Comparison of ENCODE assay signal across 7 cellular contexts in the genomic region with DNA sequence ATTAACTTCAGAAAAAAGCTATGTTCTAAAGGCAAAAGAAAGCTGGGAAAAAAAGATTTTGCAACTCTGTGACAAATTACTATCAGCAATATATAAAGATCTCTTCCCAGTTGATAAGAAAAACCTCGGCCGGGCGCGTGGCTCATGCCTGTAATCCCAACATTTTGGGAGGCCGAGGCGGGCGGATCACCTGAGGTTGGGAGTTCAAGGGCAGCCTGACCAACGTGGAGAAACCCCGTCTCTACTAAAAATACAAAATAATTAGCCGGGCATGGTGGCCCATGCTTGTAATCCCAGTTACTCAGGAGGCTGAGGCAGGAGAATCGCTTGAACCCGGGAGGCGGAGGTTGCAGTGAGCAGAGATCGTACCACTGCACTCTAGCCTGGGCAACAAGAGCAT. TPM values are rescaled to one million over a fixed set of nuclear protein-coding genes. Genes with fewer than 3 reads are reported as not detected.
DNase-seq lines count a peak whose midpoint lies in the region; ATAC-seq, FAIRE-seq and TF ChIP-seq lines count a peak whose summit lies in the region.
"Not testable (repeated sequence)": the region's sequence is repeated elsewhere in the genome, so short reads cannot be mapped to it uniquely, and the experiment has no call there.

No MANE protein-coding gene starts in this region.

- not testable (repeated sequence) for H3K27me3 ChIP-seq in DND-41 (ENCODE audit: insufficient read depth, low read length, poor library complexity); MM.1S (replicated peaks; ENCODE audit: insufficient read depth, low read length); adipocyte (replicated peaks; ENCODE audit: control insufficient read depth, insufficient read depth, low read length); HepG2 (ENCODE audit: control insufficient read depth in 1 of 2, insufficient read depth in 2 of 2, low read length in 2 of 2); osteoblast (ENCODE audit: insufficient read depth, low read length)

- H3K79me2 ChIP-seq in DND-41 (ENCODE audit: insufficient read depth, low read length) (peaks cover 43% of the 10 kb centered on the region), MM.1S (ENCODE audit: low read length) (peaks cover 44% of the 10 kb centered on the region), HepG2 (ENCODE audit: insufficient read depth, low read length) (peaks cover 40% of the 10 kb centered on the region), osteoblast (ENCODE audit: insufficient read depth, low read length) (peaks cover 38% of the 10 kb centered on the region)

- intact Hi-C loops in activated CD4-positive, alpha-beta T cell treated with anti-CD3 and anti-CD28 coated beads for 36 hours (cut with DNase I, micrococcal nuclease), result loop anchor here (5.0 kb wide), 2 partner anchors 138 to 232 kb away; partner anchors contain the start of gene EIF3D (in 1 of the 2)
- intact Hi-C loops in HepG2 (cut with micrococcal nuclease; ENCODE audit: unreplicated experiment), result not testable (repeated sequence)

- not testable (repeated sequence) for H3K27me3 Mint-ChIP-seq in activated CD4-positive, alpha-beta T cell treated with anti-CD3 and anti-CD28 coated beads for 36 hours

- not testable (repeated sequence) for H3K9me2 ChIP-seq in MM.1S (replicated peaks; ENCODE audit: insufficient read depth, low read length)

- not testable (repeated sequence) for H3K27ac Mint-ChIP-seq in activated CD4-positive, alpha-beta T cell treated with anti-CD3 and anti-CD28 coated beads for 36 hours

- peaks cover 13% of the 10 kb centered on the region; the same call in 1 of the 2 replicates for H3K36me3 ChIP-seq in DND-41 (ENCODE audit: insufficient read depth, low read length)
- not testable (repeated sequence) for H3K36me3 ChIP-seq in MM.1S (replicated peaks; ENCODE audit: insufficient read depth, low read length); adipocyte (ENCODE audit: control insufficient read depth, insufficient read depth, low read length, severe bottlenecking); HepG2 (replicated peaks in 1 of 2; ENCODE audit: control insufficient read depth in 1 of 2, insufficient read depth in 2 of 2, low read length in 2 of 2)
- H3K36me3 ChIP-seq in osteoblast (ENCODE audit: insufficient read depth, low read length), result peaks cover 18% of the 10 kb centered on the region

- not testable (repeated sequence) for TF ChIP-seq POLR2A in HepG2 (IDR thresholded peaks at IDR 0.05; ENCODE audit: insufficient read depth in 1 of 2, low read depth in 2 of 2, low read length in 2 of 2)

- POLR2A ChIA-PET in activated CD4-positive, alpha-beta T cell treated with anti-CD3 and anti-CD28 coated beads for 36 hours (lab: Charles Lee), result interaction anchor here (1.3 to 2.2 kb wide), 2 partner anchors 11 to 46 kb away, joined by 5 to 16 read pairs; no protein-coding TSS in a partner anchor
- POLR2A ChIA-PET in HepG2 (lab: Yijun Ruan, JAX), result interaction anchor here (1.4 to 2.1 kb wide), 4 partner anchors 9 to 37 kb away, joined by 3 to 36 read pairs (median 14); no protein-coding TSS in a partner anchor

- CTCF ChIA-PET in activated CD4-positive, alpha-beta T cell treated with anti-CD3 and anti-CD28 coated beads for 36 hours (lab: Charles Lee), result interaction anchor here (1.1 to 1.7 kb wide), 4 partner anchors 13 to 87 kb away, joined by 3 to 6 read pairs (median 6); no protein-coding TSS in a partner anchor
- CTCF ChIA-PET in HepG2 (lab: Yijun Ruan, JAX; ENCODE audit: low intra/inter-chr PET ratio, low total read pairs), result not testable (repeated sequence)

- TF ChIP-seq RAD21 in HepG2 (CRISPR knock-in tag; IDR thresholded peaks at IDR 0.05), result not testable (repeated sequence)

- FAIRE-seq in HepG2 (lab: Jason Lieb, UNC), result not testable (repeated sequence)

- H3K9ac ChIP-seq in DND-41 (ENCODE audit: low read depth, low read length) (peak overlapping the region; percentile 65), adipocyte (ENCODE audit: low read length) (peak overlapping the region; percentile 91), HepG2 (ENCODE audit: insufficient read depth, low read depth, low read length) (peak overlapping the region; percentile 66; the same call in 1 of the 2 replicates)
- H3K9ac ChIP-seq in MM.1S (ENCODE audit: low read length), result not testable (repeated sequence)

- WGBS in HepG2 (ENCODE audit: low lambda C conversion rate), result 66% methylated on average over 14 of the region's 14 CpGs

- peaks cover 29% of the 10 kb centered on the region for H3F3A ChIP-seq in MM.1S (ENCODE audit: insufficient read depth, low read length)

- not testable (repeated sequence) for H3K9me3 Mint-ChIP-seq in activated CD4-positive, alpha-beta T cell treated with anti-CD3 and anti-CD28 coated beads for 36 hours (ENCODE audit: low read depth)

- peaks cover 24% of the 10 kb centered on the region for H3K36me3 Mint-ChIP-seq in activated CD4-positive, alpha-beta T cell treated with anti-CD3 and anti-CD28 coated beads for 36 hours (ENCODE audit: low read depth)

- in situ Hi-C loops in HepG2 (cut with HindIII; ENCODE audit: extremely low pct_ligation_motif_present, low pct_unique_long_range_greater_than_20kb), result not testable (repeated sequence)

- H4K20me1 ChIP-seq in DND-41 (ENCODE audit: insufficient read depth, low read length) (peaks cover 29% of the 10 kb centered on the region), HepG2 (ENCODE audit: insufficient read depth, low read length) (peaks cover 17% of the 10 kb centered on the region), osteoblast (ENCODE audit: insufficient read depth, low read length) (peaks cover 30% of the 10 kb centered on the region)
- H4K20me1 ChIP-seq in MM.1S (ENCODE audit: insufficient read depth, low read length), result not testable (repeated sequence)

- peak overlapping the region; percentile 78 for H3K4me3 Mint-ChIP-seq in activated CD4-positive, alpha-beta T cell treated with anti-CD3 and anti-CD28 coated beads for 36 hours

- H3K4me3 ChIP-seq in DND-41 (ENCODE audit: low read depth in 1 of 2, low read length in 2 of 2) (peak overlapping the region; percentile 29 to 59; a peak in 3 of 4 replicates), MM.1S (ENCODE audit: low read length) (peak overlapping the region; percentile 76), HepG2 (replicated peaks in 1 of 3; ENCODE audit: insufficient read depth in 1 of 3, low read depth in 2 of 3, low read length in 3 of 3) (peak overlapping the region in 1 of 3 experiments; percentile 76; a peak in 2 of 6 replicates), osteoblast (ENCODE audit: insufficient read depth, low read length) (peak overlapping the region; percentile 64)
- not testable (repeated sequence) for H3K4me3 ChIP-seq in adipocyte (ENCODE audit: low read length)

- H3K4me1 Mint-ChIP-seq in activated CD4-positive, alpha-beta T cell treated with anti-CD3 and anti-CD28 coated beads for 36 hours, result peaks cover 20% of the 10 kb centered on the region

- H3K27ac ChIP-seq in DND-41 (ENCODE audit: low read length), result peak overlapping the region; percentile 73; the same call in 1 of the 2 replicates
- H3K27ac ChIP-seq in MM.1S (ENCODE audit: low read length); HepG2 (ENCODE audit: extremely low read length, insufficient read depth, low read length): not testable (repeated sequence)
- peak overlapping the region; percentile 95 for H3K27ac ChIP-seq in epithelial cell of prostate
- H3K27ac ChIP-seq in osteoblast (ENCODE audit: low read depth, low read length), result peak overlapping the region; percentile 72

- TF ChIP-seq CTCF in DND-41 (IDR thresholded peaks at IDR 0.05; ENCODE audit: borderline replicate concordance, extremely low read depth, low read length, poor library complexity, severe bottlenecking); MM.1S (IDR thresholded peaks at IDR 0.05; ENCODE audit: low read length); HepG2 (CRISPR knock-in tag; IDR thresholded peaks at IDR 0.05); osteoblast (IDR thresholded peaks at IDR 0.05; ENCODE audit: extremely low read depth, low read depth, low read length): not testable (repeated sequence)

- not testable (repeated sequence) for BruUV-seq in HepG2 (replicated peaks; lab: Mats Ljungman, UMichigan)

- H2AFZ ChIP-seq in DND-41 (ENCODE audit: low read depth, low read length); HepG2 (ENCODE audit: low read length); osteoblast (ENCODE audit: low read length): not testable (repeated sequence)
- H2AFZ ChIP-seq in MM.1S (ENCODE audit: low read length), result peak overlapping the region; percentile 89; the same call in 1 of the 2 replicates

- TF ChIP-seq EP300 in HepG2 (IDR thresholded peaks at IDR 0.05; ENCODE audit: low read depth in 2 of 2, low read length in 2 of 2); HepG2 (CRISPR knock-in tag; IDR thresholded peaks at IDR 0.05; ENCODE audit: borderline replicate concordance): not testable (repeated sequence)

- ATAC-seq in DND-41 (ENCODE audit: insufficient read depth, low read depth); activated CD4-positive, alpha-beta T cell treated with anti-CD3 and anti-CD28 coated beads for 36 hours; HepG2: not testable (repeated sequence)

- not testable (repeated sequence) for DNase-seq in DND-41; MM.1S; activated CD4-positive, alpha-beta T cell treated with anti-CD3 and anti-CD28 coated beads for 36 hours; adipocyte (ENCODE audit: low read depth); epithelial cell of prostate (ENCODE audit: low read depth, low spot score); HepG2 (ENCODE audit: low spot score); osteoblast (ENCODE audit: insufficient read length, low spot score, missing footprints)

- H3K9me3 ChIP-seq in DND-41 (ENCODE audit: insufficient read depth, low read length, severe bottlenecking); MM.1S (replicated peaks; ENCODE audit: insufficient read depth, low read length); adipocyte (ENCODE audit: control insufficient read depth, low read length); HepG2 (ENCODE audit: low read length); osteoblast (ENCODE audit: low read depth, low read length): not testable (repeated sequence)

- H3K4me2 ChIP-seq in DND-41 (ENCODE audit: insufficient read depth, low read length) (peak overlapping the region; percentile 75), MM.1S (ENCODE audit: low read depth, low read length) (peak overlapping the region; percentile 84), HepG2 (ENCODE audit: low read depth, low read length) (peak overlapping the region; percentile 80), osteoblast (ENCODE audit: insufficient read depth, low read length) (peak overlapping the region; percentile 76)

- peaks cover 37% of the 10 kb centered on the region for H3K4me1 ChIP-seq in DND-41 (ENCODE audit: insufficient read depth, low read length)
- not testable (repeated sequence) for H3K4me1 ChIP-seq in MM.1S (ENCODE audit: low read length)
- peaks cover 26% of the 10 kb centered on the region for H3K4me1 ChIP-seq in adipocyte (ENCODE audit: control insufficient read depth, insufficient read depth, low read length)
- H3K4me1 ChIP-seq in HepG2 (ENCODE audit: insufficient read depth, low read length), result peaks cover 39% of the 10 kb centered on the region
- H3K4me1 ChIP-seq in osteoblast (ENCODE audit: insufficient read depth, low read length), result peaks cover 21% of the 10 kb centered on the region

RNA-seq across cellular contexts. Expression of gene MYH9, which starts 1.4 kb away (rescaled TPM):
- 100 to 1,000 TPM; 720 to 773 TPM for total RNA-seq in activated CD4-positive, alpha-beta T cell treated with anti-CD3 and anti-CD28 coated beads for 36 hours
- total RNA-seq in HepG2 (2016; rRNA removed; fragmentation: Illumina TruSeq; extraction: Trizol) (98.5 and 125 TPM in 2 replicates), osteoblast (796 and 964 TPM in 2 replicates)
- 28.5 and 28.7 TPM in 2 replicates for total RNA-seq in HepG2 (2016; cell fraction: cytosol; rRNA removed; fragmentation: Illumina TruSeq; extraction: Trizol; ENCODE audit: low read depth)
- total RNA-seq in HepG2 (2016; cell fraction: insoluble cytoplasmic fraction; rRNA removed; fragmentation: Illumina TruSeq; extraction: Trizol), result 92.9 and 102 TPM in 2 replicates
- 39.3 and 47.1 TPM in 2 replicates for total RNA-seq in HepG2 (2016; cell fraction: membrane; rRNA removed; fragmentation: Illumina TruSeq; extraction: Trizol)
- 73.0 and 81.6 TPM in 2 replicates for total RNA-seq in HepG2 (2016; cell fraction: nucleus; rRNA removed; fragmentation: Illumina TruSeq; extraction: Trizol)
- polyA plus RNA-seq in HepG2 (2011; rRNA removed), result 50.7 and 60.6 TPM in 2 replicates
- polyA plus RNA-seq in HepG2 (2011; cell fraction: cytosol; rRNA removed), result 31.6 and 39.3 TPM in 2 replicates
- polyA plus RNA-seq in HepG2 (2011; cell fraction: nucleus; rRNA removed), result 68.4 and 91.3 TPM in 2 replicates
- polyA plus RNA-seq in HepG2 (2012), result 88.3 and 93.4 TPM in 2 replicates
- 3.6 and 4.2 TPM in 2 replicates for polyA plus RNA-seq in HepG2 (2016; cell fraction: cytosol; fragmentation: Illumina TruSeq; extraction: Trizol; ENCODE audit: low read depth)
- 72.0 and 110 TPM in 2 replicates for polyA plus RNA-seq in HepG2 (2016; cell fraction: insoluble cytoplasmic fraction; fragmentation: Illumina TruSeq; extraction: Trizol; ENCODE audit: low read depth)
- polyA plus RNA-seq in HepG2 (2016; cell fraction: membrane; fragmentation: Illumina TruSeq; extraction: Trizol; ENCODE audit: low read depth), result 8.1 and 11.6 TPM in 2 replicates
- 106 and 113 TPM in 2 replicates for polyA plus RNA-seq in HepG2 (2016; cell fraction: nucleus; fragmentation: Illumina TruSeq; extraction: Trizol; ENCODE audit: insufficient read depth, low read depth)
- 124 and 180 TPM in 2 replicates for polyA minus RNA-seq in HepG2 (2011; rRNA and poly(A)+ RNA removed; ENCODE audit: low replicate concordance)
- polyA minus RNA-seq in HepG2 (2011; cell fraction: cytosol; rRNA and poly(A)+ RNA removed), result 125 and 176 TPM in 2 replicates
- 61.9 and 97.5 TPM in 2 replicates for polyA minus RNA-seq in HepG2 (2011; cell fraction: nucleus; rRNA and poly(A)+ RNA removed)
